29 cellular contexts compared by ENCODE assay signal in the genomic region with DNA sequence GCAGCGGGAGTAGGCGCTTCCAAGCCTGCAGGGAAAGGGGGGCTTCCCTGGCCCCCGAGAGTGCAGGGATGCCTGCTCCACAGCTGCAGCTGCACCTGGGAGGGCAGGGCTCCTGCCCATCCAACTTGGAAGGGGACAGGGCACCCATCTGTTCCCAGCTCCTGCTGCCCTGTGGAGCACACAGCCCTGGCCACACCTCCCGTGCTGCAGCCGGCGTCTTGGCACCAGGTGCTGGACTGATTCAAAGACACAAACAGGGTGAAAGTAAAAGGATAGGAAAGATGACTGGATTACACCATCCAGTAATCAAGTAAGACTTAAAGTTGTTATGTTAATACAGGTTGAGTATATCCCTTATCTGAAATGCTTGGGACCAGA.
"Had no signal": no experiment of that assay in that cellular context is flagged by ENCODE, and none has a peak within 500 bp of the region (broad histone marks: within the 10 kb centered on the region; RNA-seq: fewer than 3 reads in every experiment).

No MANE protein-coding gene starts in this region.

- H3K27me3 ChIP-seq: pancreas, stomach, testis, thyroid gland, transverse colon, upper lobe of left lung, vagina had no signal

- H3K4me1 ChIP-seq: pancreas, prostate gland, stomach, testis, thyroid gland, transverse colon, vagina had no signal

- H3K4me3 ChIP-seq: lung, pancreas, prostate gland, skin epidermis, stomach, testis, thyroid gland, transverse colon, upper lobe of left lung, vagina had no signal

- H3K27me3 Mint-ChIP-seq: naive B cell; stimulated activated naive B cell treated with anti-CD40 and anti-IgM and Interleukin-4, amounts not matched to agents 10 μg/mL and 1 μg/mL and 100 μg/mL, for 72 hours had no signal

- H3K4me3 Mint-ChIP-seq: mesothelial cell of epicardium; naive B cell; natural killer cell; stimulated activated naive B cell treated with anti-CD40 and anti-IgM and Interleukin-4, amounts not matched to agents 10 μg/mL and 1 μg/mL and 100 μg/mL, for 72 hours had no signal

- H3K27ac Mint-ChIP-seq: mesothelial cell of epicardium; stimulated activated naive B cell treated with anti-CD40 and anti-IgM and Interleukin-4, amounts not matched to agents 10 μg/mL and 1 μg/mL and 100 μg/mL, for 72 hours had no signal

- H3K36me3 ChIP-seq: prostate gland had no signal

- FAIRE-seq: keratinocyte, pancreas had no signal

- H3K27ac ChIP-seq: pancreas, prostate gland, skin epidermis, stomach, testis, thyroid gland, transverse colon, upper lobe of left lung, vagina had no signal

- H3K9me3 ChIP-seq: pancreas, prostate gland, testis, thyroid gland, upper lobe of left lung, vagina had no signal

- ATAC-seq: left cardiac atrium; pancreas; sciatic nerve; stimulated activated naive B cell treated with anti-CD40 and anti-IgM and Interleukin-4, amounts not matched to agents 10 μg/mL and 1 μg/mL and 100 μg/mL, for 72 hours; stimulated activated naive CD8-positive, alpha-beta T cell treated with anti-CD3 and anti-CD28 coated beads, Interleukin-15, Interleukin-2, amounts not matched to agents 100 U/mL and 50 U/mL, for 24 hours had no signal

- DNase-seq: hippocampal formation; kidney glomerular epithelial cell; left cardiac atrium; mesendoderm; naive B cell; natural killer cell; nucleus accumbens; posterior cingulate gyrus; retina; right cardiac atrium; stimulated activated CD4-positive, alpha-beta T cell treated with anti-CD3 and anti-CD28 coated beads, Interleukin-12 subunit alpha, Interleukin-12 subunit beta, amount 100 ng/mL, for 4 hours; stimulated activated CD4-positive, alpha-beta T cell treated with anti-CD3 and anti-CD28 coated beads, Interleukin-15, amount 100 ng/mL, for 24 hours; stimulated activated CD4-positive, alpha-beta T cell treated with anti-CD3 and anti-CD28 coated beads, Interleukin-2, amount 100 ng/mL, for 24 hours; stimulated activated CD4-positive, alpha-beta T cell treated with anti-CD3 and anti-CD28 coated beads, Interleukin-4, amount 100 ng/mL, for 1 hour; stimulated activated naive B cell treated with anti-CD40 and anti-IgM and Interleukin-4, amounts not matched to agents 10 μg/mL and 1 μg/mL and 100 μg/mL, for 72 hours; stimulated activated naive CD8-positive, alpha-beta T cell treated with anti-CD3 and anti-CD28 coated beads, Interleukin-15, Interleukin-2, amounts not matched to agents 100 U/mL and 50 U/mL, for 24 hours; stomach; testis; thyroid gland; transverse colon had no signal
